ENCODE assay signal across 26 cellular contexts in genomic region chr12:66004922-66005703, GRCh38.
"Had no signal": no experiment of that assay in that cellular context is flagged by ENCODE, and none has a peak within 500 bp of the region (broad histone marks: within the 10 kb centered on the region; RNA-seq: fewer than 3 reads in every experiment).

No MANE protein-coding gene starts in this region.

- ATAC-seq: activated CD4-positive, CD25-positive, alpha-beta regulatory T cell treated with anti-CD3 and anti-CD28 coated beads, Interleukin-2, amount 50 U/mL, for 24 hours; activated CD8-positive, alpha-beta T cell treated with anti-CD3 and anti-CD28 coated beads for 36 hours; activated T-cell treated with anti-CD3 and anti-CD28 coated beads, Interleukin-2, amount 50 U/mL, for 4 hours; activated T-helper 17 cell treated with anti-CD3 and anti-CD28 coated beads, Interleukin-2, amount 50 U/mL, for 72 hours; body of pancreas; esophagus mucosa; foreskin keratinocyte; gastroesophageal sphincter; T-cell had no signal

- H3K27ac ChIP-seq: body of pancreas, coronary artery, dorsolateral prefrontal cortex, foreskin keratinocyte, gastroesophageal sphincter, WERI-Rb-1 had no signal

- H3K4me3 ChIP-seq: body of pancreas, coronary artery, dorsolateral prefrontal cortex, gastroesophageal sphincter had no signal

- H3K27me3 ChIP-seq: body of pancreas, foreskin keratinocyte, gastroesophageal sphincter had no signal

- H3K9me3 ChIP-seq: body of pancreas had no signal

- DNase-seq: activated B cell treated with CpG ODN at 0.5 μM for 24 hours; activated CD4-positive, alpha-beta T cell treated with anti-CD3 and anti-CD28 coated beads for 48 hours; activated CD4-positive, alpha-beta T cell treated with anti-CD3 and anti-CD28 coated beads, Interleukin-2, amount 50 U/mL, for 1 hour; activated CD4-positive, alpha-beta T cell treated with anti-CD3 and anti-CD28 coated beads, Interleukin-2, amount 50 U/mL, for 48 hours; activated CD8-positive, alpha-beta memory T cell treated with anti-CD3 and anti-CD28 coated beads for 24 hours; activated CD8-positive, alpha-beta T cell treated with anti-CD3 and anti-CD28 coated beads for 36 hours; activated effector memory CD4-positive, alpha-beta T cell treated with Interleukin-2 at 50 U/mL for 16 hours; activated gamma-delta T cell treated with Interleukin-2 at 50 U/mL for 16 hours; activated naive CD4-positive, alpha-beta T cell treated with anti-CD3 and anti-CD28 coated beads, Interleukin-2, amount 50 U/mL, for 16 hours; activated naive CD4-positive, alpha-beta T cell treated with Interleukin-2 at 50 U/mL for 16 hours; activated T-cell treated with anti-CD3 and anti-CD28 coated beads, Interleukin-2, amount 50 U/mL, for 4 hours; amniotic stem cell; anterior cingulate cortex; body of pancreas; dorsolateral prefrontal cortex; effector memory CD4-positive, alpha-beta T cell; endodermal cell; foreskin keratinocyte; T-cell; T1000; WERI-Rb-1 had no signal

- H3K36me3 ChIP-seq: gastroesophageal sphincter, WERI-Rb-1 had no signal

- H3K4me1 ChIP-seq: body of pancreas, gastroesophageal sphincter had no signal
